23 cellular contexts compared by ENCODE assay signal in genomic region chr10:88322336-88323063, GRCh38.
"Had no signal": no experiment of that assay in that cellular context is flagged by ENCODE, and none has a peak within 500 bp of the region (broad histone marks: within the 10 kb centered on the region; RNA-seq: fewer than 3 reads in every experiment).

No MANE protein-coding gene starts in this region.

- ATAC-seq: activated T-helper 17 cell treated with anti-CD3 and anti-CD28 coated beads, Interleukin-2, amount 50 U/mL, for 72 hours had no signal

- H3K27ac Mint-ChIP-seq: activated CD4-positive, alpha-beta memory T cell treated with anti-CD3 and anti-CD28 coated beads for 36 hours; activated CD4-positive, alpha-beta T cell treated with anti-CD3 and anti-CD28 coated beads, Interleukin-2, amount 10 ng/mL, durations not matched to agents 7 days and 5 days; activated naive CD4-positive, alpha-beta T cell treated with anti-CD3 and anti-CD28 coated beads for 36 hours; activated naive CD8-positive, alpha-beta T cell; activated T-helper 17 cell treated with anti-CD3 and anti-CD28 coated beads, Interleukin-2, amount 50 U/mL, for 72 hours; brain had no signal

- H3K27ac ChIP-seq: PC-9 had no signal

- H3K4me3 Mint-ChIP-seq: activated CD4-positive, alpha-beta memory T cell treated with anti-CD3 and anti-CD28 coated beads for 36 hours; activated CD4-positive, alpha-beta T cell treated with anti-CD3 and anti-CD28 coated beads, Interleukin-2, amount 10 ng/mL, durations not matched to agents 7 days and 5 days; activated naive CD4-positive, alpha-beta T cell treated with anti-CD3 and anti-CD28 coated beads for 36 hours; activated naive CD8-positive, alpha-beta T cell; activated T-helper 17 cell treated with anti-CD3 and anti-CD28 coated beads, Interleukin-2, amount 50 U/mL, for 72 hours; brain; central memory CD8-positive, alpha-beta T cell had no signal

- H3K27me3 Mint-ChIP-seq: activated CD4-positive, alpha-beta memory T cell treated with anti-CD3 and anti-CD28 coated beads for 36 hours; activated CD4-positive, alpha-beta T cell treated with anti-CD3 and anti-CD28 coated beads, Interleukin-2, amount 10 ng/mL, durations not matched to agents 7 days and 5 days; activated naive CD8-positive, alpha-beta T cell; activated T-helper 17 cell treated with anti-CD3 and anti-CD28 coated beads, Interleukin-2, amount 50 U/mL, for 72 hours; central memory CD8-positive, alpha-beta T cell had no signal

- H2AFZ ChIP-seq: PC-9 had no signal

- H3K4me3 ChIP-seq: PC-9 had no signal

- H3K4me1 Mint-ChIP-seq: activated CD4-positive, alpha-beta T cell treated with anti-CD3 and anti-CD28 coated beads, Interleukin-2, amount 10 ng/mL, durations not matched to agents 7 days and 5 days; activated T-helper 17 cell treated with anti-CD3 and anti-CD28 coated beads, Interleukin-2, amount 50 U/mL, for 72 hours; brain; central memory CD8-positive, alpha-beta T cell had no signal

- DNase-seq: activated CD4-positive, alpha-beta memory T cell treated with anti-CD3 and anti-CD28 coated beads for 36 hours; activated CD4-positive, alpha-beta T cell treated with anti-CD3 and anti-CD28 coated beads, Interleukin-2, amount 10 ng/mL, durations not matched to agents 7 days and 5 days; activated CD4-positive, CD25-positive, alpha-beta regulatory T cell; activated gamma-delta T cell; activated naive CD4-positive, alpha-beta T cell treated with anti-CD3 and anti-CD28 coated beads for 36 hours; activated T-cell treated with anti-CD3 and anti-CD28 coated beads for 4 hours; activated T-cell treated with anti-CD3 and anti-CD28 coated beads, Interleukin-2, amount 50 U/mL, for 48 hours; amygdala; MV-4-11; NCI-H1105; NCI-H1436; NCI-H1694 treated with DMSO at 0.1 percent for 48 hours; NCI-H2081; NCI-H510A treated with DMSO at 0.1 percent for 48 hours; NCI-H69; PC-9; SHP77 treated with DMSO at 0.1 percent for 48 hours; T-helper 2 cell; T1000 had no signal

- H3K4me2 ChIP-seq: PC-9 had no signal
